ENCODE assay signal across 25 cellular contexts in genomic region chr6:107386904-107387303, GRCh38.
"Had no signal": no experiment of that assay in that cellular context is flagged by ENCODE, and none has a peak within 500 bp of the region (broad histone marks: within the 10 kb centered on the region; RNA-seq: fewer than 3 reads in every experiment).

No MANE protein-coding gene starts in this region.

- H3K9me3 Mint-ChIP-seq: natural killer cell; stimulated activated naive CD8-positive, alpha-beta T cell treated with anti-CD3 and anti-CD28 coated beads, Interleukin-15, Interleukin-2, amounts not matched to agents 100 ng/mL and 50 ng/mL, for 24 hours had no signal

- H3K36me3 Mint-ChIP-seq: natural killer cell; stimulated activated effector memory CD8-positive, alpha-beta T cell treated with anti-CD3 and anti-CD28 coated beads, Interleukin-12 subunit alpha, Interleukin-12 subunit beta, amount 100 ng/mL, for 72 hours had no signal

- H3K4me3 Mint-ChIP-seq: mesothelial cell of epicardium; naive B cell; natural killer cell; nephron progenitor cell; neural progenitor cell; stimulated activated effector memory CD8-positive, alpha-beta T cell treated with anti-CD3 and anti-CD28 coated beads, Interleukin-12 subunit alpha, Interleukin-12 subunit beta, amount 100 ng/mL, for 72 hours; stimulated activated naive CD8-positive, alpha-beta T cell treated with anti-CD3 and anti-CD28 coated beads, Interleukin-15, Interleukin-2, amounts not matched to agents 100 ng/mL and 50 ng/mL, for 24 hours had no signal

- DNase-seq: hippocampal formation; kidney glomerular epithelial cell; left cardiac atrium; left lung; lower lobe of right lung; mesendoderm; naive B cell; natural killer cell; nephron progenitor cell; occipital lobe; ovary; right cardiac atrium; stimulated activated CD4-positive, alpha-beta T cell treated with anti-CD3 and anti-CD28 coated beads, Interleukin-12 subunit alpha, Interleukin-12 subunit beta, amount 100 ng/mL, for 4 hours; stimulated activated CD4-positive, alpha-beta T cell treated with anti-CD3 and anti-CD28 coated beads, Interleukin-15, amount 100 ng/mL, for 24 hours; stimulated activated CD4-positive, alpha-beta T cell treated with anti-CD3 and anti-CD28 coated beads, Interleukin-2, amount 100 ng/mL, for 24 hours; stimulated activated CD4-positive, alpha-beta T cell treated with anti-CD3 and anti-CD28 coated beads, Interleukin-4, amount 100 ng/mL, for 1 hour; stimulated activated naive CD4-positive, alpha-beta T cell; tibial artery; upper lobe of right lung had no signal

- ATAC-seq: left cardiac atrium; left lung; lower lobe of right lung; natural killer cell; right cardiac atrium; sciatic nerve; stimulated activated effector memory CD8-positive, alpha-beta T cell treated with anti-CD3 and anti-CD28 coated beads, Interleukin-12 subunit alpha, Interleukin-12 subunit beta, amount 100 ng/mL, for 72 hours; upper lobe of right lung had no signal

- H3K27me3 Mint-ChIP-seq: naive B cell; progenitor cell of endocrine pancreas; stimulated activated naive CD8-positive, alpha-beta T cell treated with anti-CD3 and anti-CD28 coated beads, Interleukin-15, Interleukin-2, amounts not matched to agents 100 ng/mL and 50 ng/mL, for 24 hours had no signal

- H3K27ac Mint-ChIP-seq: mesothelial cell of epicardium; natural killer cell; nephron progenitor cell; neural progenitor cell; progenitor cell of endocrine pancreas; stimulated activated effector memory CD8-positive, alpha-beta T cell treated with anti-CD3 and anti-CD28 coated beads, Interleukin-12 subunit alpha, Interleukin-12 subunit beta, amount 100 ng/mL, for 72 hours; stimulated activated naive CD8-positive, alpha-beta T cell treated with anti-CD3 and anti-CD28 coated beads, Interleukin-15, Interleukin-2, amounts not matched to agents 100 ng/mL and 50 ng/mL, for 24 hours had no signal

- H3K4me1 Mint-ChIP-seq: nephron progenitor cell; neural progenitor cell; stimulated activated effector memory CD8-positive, alpha-beta T cell treated with anti-CD3 and anti-CD28 coated beads, Interleukin-12 subunit alpha, Interleukin-12 subunit beta, amount 100 ng/mL, for 72 hours had no signal
